1 cellular context compared by ENCODE assay signal in the genomic region with DNA sequence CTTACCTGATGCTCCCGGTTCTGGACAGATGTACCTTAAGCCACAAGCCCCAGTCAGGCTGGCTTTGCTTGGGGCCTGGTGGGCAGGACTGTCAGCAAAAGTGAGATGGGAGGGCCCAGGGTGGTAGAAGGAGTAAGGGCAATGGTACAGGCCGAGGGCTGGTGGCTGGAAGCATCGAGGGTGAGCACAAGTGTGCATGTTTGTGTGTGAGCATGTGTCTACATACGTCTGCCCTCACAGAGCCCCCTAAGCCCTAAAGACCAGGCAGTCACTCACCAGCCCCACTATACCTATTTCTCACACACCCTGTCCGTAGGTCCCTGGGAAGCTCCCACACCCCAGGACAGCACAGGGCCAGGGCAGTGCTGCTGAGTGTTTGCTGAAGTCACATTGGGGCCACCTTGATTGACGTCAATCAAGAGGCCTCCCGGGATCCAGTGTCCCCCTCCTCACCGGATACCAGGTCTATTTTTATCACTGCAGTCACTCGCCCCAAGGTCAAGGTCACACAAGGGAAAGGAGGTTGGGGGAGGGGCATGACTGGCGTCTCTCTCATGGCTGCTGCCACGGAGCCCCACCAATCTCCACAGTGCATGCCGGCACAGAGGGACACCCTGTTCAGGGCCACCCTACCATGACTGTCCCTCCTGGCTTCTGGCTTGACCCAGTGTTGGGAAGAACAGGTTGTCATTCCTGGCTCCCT.
A peak's percentile ranks its signal among the peaks of the same experiment; 100 is the strongest.
TF ChIP-seq lines count a peak whose summit lies in the region.

No MANE protein-coding gene starts in this region.

TF ChIP-seq in HepG2, 621 proteins besides CTCF, POLR2A, EP300 and RAD21:
- no peak for TF ChIP-seq MYC (CRISPR knock-in tag; IDR thresholded peaks at IDR 0.05; ENCODE audit: borderline replicate concordance)
- TF ChIP-seq RARA (CRISPR knock-in tag; IDR thresholded peaks at IDR 0.05), result peak; percentile 66
- TF ChIP-seq TSC22D2 (CRISPR knock-in tag; IDR thresholded peaks at IDR 0.05; ENCODE audit: borderline replicate concordance), result no peak
- TF ChIP-seq DR1 (CRISPR knock-in tag; IDR thresholded peaks at IDR 0.05), result no peak
- TF ChIP-seq MEF2D (CRISPR knock-in tag; IDR thresholded peaks at IDR 0.05), result peak; percentile 98
- TF ChIP-seq, protein P1, sequence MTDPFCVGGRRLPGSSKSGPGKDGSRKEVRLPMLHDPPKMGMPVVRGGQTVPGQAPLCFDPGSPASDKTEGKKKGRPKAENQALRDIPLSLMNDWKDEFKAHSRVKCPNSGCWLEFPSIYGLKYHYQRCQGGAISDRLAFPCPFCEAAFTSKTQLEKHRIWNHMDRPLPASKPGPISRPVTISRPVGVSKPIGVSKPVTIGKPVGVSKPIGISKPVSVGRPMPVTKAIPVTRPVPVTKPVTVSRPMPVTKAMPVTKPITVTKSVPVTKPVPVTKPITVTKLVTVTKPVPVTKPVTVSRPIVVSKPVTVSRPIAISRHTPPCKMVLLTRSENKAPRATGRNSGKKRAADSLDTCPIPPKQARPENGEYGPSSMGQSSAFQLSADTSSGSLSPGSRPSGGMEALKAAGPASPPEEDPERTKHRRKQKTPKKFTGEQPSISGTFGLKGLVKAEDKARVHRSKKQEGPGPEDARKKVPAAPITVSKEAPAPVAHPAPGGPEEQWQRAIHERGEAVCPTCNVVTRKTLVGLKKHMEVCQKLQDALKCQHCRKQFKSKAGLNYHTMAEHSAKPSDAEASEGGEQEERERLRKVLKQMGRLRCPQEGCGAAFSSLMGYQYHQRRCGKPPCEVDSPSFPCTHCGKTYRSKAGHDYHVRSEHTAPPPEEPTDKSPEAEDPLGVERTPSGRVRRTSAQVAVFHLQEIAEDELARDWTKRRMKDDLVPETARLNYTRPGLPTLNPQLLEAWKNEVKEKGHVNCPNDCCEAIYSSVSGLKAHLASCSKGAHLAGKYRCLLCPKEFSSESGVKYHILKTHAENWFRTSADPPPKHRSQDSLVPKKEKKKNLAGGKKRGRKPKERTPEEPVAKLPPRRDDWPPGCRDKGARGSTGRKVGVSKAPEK (CRISPR knock-in tag; IDR thresholded peaks at IDR 0.05; ENCODE audit: borderline replicate concordance), result no peak
- TF ChIP-seq ZNF44 (CRISPR knock-in tag; IDR thresholded peaks at IDR 0.05), result no peak
- TF ChIP-seq ZNF230 (CRISPR knock-in tag; IDR thresholded peaks at IDR 0.05), result no peak
- TF ChIP-seq, protein P2, sequence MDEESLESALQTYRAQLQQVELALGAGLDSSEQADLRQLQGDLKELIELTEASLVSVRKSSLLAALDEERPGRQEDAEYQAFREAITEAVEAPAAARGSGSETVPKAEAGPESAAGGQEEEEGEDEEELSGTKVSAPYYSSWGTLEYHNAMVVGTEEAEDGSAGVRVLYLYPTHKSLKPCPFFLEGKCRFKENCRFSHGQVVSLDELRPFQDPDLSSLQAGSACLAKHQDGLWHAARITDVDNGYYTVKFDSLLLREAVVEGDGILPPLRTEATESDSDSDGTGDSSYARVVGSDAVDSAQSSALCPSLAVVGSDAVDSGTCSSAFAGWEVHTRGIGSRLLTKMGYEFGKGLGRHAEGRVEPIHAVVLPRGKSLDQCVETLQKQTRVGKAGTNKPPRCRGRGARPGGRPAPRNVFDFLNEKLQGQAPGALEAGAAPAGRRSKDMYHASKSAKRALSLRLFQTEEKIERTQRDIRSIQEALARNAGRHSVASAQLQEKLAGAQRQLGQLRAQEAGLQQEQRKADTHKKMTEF (CRISPR knock-in tag; IDR thresholded peaks at IDR 0.05), result no peak
- TF ChIP-seq KDM6A (CRISPR knock-in tag; IDR thresholded peaks at IDR 0.05; ENCODE audit: low read depth), result no peak
- no peak for TF ChIP-seq ZNF709 (CRISPR knock-in tag; IDR thresholded peaks at IDR 0.05)
- TF ChIP-seq ZNF17 (CRISPR knock-in tag; IDR thresholded peaks at IDR 0.05), result no peak
- TF ChIP-seq NR2F6 (IDR thresholded peaks at IDR 0.05), result 0 out of 2 replicates have a peak, but pooled peaks have one; percentile 34
- peak; percentile 46; the same call in 1 of the 2 replicates for TF ChIP-seq NR2F6 (CRISPR knock-in tag; IDR thresholded peaks at IDR 0.05)
- no peak for TF ChIP-seq ZNF788 (CRISPR knock-in tag; IDR thresholded peaks at IDR 0.05; ENCODE audit: borderline replicate concordance)
- TF ChIP-seq CREB1 (IDR thresholded peaks at IDR 0.05), result no peak
- no peak for TF ChIP-seq CREB1 (CRISPR knock-in tag; IDR thresholded peaks at IDR 0.05)
- TF ChIP-seq ZKSCAN5 (CRISPR knock-in tag; IDR thresholded peaks at IDR 0.05), result no peak
- TF ChIP-seq, protein P3, sequence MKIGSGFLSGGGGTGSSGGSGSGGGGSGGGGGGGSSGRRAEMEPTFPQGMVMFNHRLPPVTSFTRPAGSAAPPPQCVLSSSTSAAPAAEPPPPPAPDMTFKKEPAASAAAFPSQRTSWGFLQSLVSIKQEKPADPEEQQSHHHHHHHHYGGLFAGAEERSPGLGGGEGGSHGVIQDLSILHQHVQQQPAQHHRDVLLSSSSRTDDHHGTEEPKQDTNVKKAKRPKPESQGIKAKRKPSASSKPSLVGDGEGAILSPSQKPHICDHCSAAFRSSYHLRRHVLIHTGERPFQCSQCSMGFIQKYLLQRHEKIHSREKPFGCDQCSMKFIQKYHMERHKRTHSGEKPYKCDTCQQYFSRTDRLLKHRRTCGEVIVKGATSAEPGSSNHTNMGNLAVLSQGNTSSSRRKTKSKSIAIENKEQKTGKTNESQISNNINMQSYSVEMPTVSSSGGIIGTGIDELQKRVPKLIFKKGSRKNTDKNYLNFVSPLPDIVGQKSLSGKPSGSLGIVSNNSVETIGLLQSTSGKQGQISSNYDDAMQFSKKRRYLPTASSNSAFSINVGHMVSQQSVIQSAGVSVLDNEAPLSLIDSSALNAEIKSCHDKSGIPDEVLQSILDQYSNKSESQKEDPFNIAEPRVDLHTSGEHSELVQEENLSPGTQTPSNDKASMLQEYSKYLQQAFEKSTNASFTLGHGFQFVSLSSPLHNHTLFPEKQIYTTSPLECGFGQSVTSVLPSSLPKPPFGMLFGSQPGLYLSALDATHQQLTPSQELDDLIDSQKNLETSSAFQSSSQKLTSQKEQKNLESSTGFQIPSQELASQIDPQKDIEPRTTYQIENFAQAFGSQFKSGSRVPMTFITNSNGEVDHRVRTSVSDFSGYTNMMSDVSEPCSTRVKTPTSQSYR (CRISPR knock-in tag; IDR thresholded peaks at IDR 0.05; ENCODE audit: borderline replicate concordance), result peak; percentile 87
